In genomic region chr18:24076950-24077349, GRCh38 we compare ENCODE assay signal across 1 cellular context.
TF ChIP-seq lines count a peak whose summit lies in the region.

No MANE protein-coding gene starts in this region.

TF ChIP-seq in GM23338, 12 proteins besides CTCF, POLR2A, EP300 and RAD21 (continued from another document):
- no peak for TF ChIP-seq ZNF462 (CRISPR knock-in tag; IDR thresholded peaks at IDR 0.05)
